18 cellular contexts compared by ENCODE assay signal in genomic region chr13:112205990-112206389, GRCh38.
A peak's percentile ranks its signal among the peaks of the same experiment; 100 is the strongest.
DNase-seq lines count a peak whose midpoint lies in the region; ATAC-seq and TF ChIP-seq lines count a peak whose summit lies in the region.
"Had no signal": no experiment of that assay in that cellular context is flagged by ENCODE, and none has a peak within 500 bp of the region (broad histone marks: within the 10 kb centered on the region; RNA-seq: fewer than 3 reads in every experiment).

No MANE protein-coding gene starts in this region.

- ATAC-seq in HG03520 (IDR thresholded peaks at IDR 0.05; ENCODE audit: unreplicated experiment): no peak
- no peak for ATAC-seq in activated T-helper 17 cell treated with anti-CD3 and anti-CD28 coated beads, Interleukin-2, amount 50 U/mL, for 72 hours (replicated peaks)
- ATAC-seq: CD8-positive, alpha-beta T cell had no signal

- H3K79me2 ChIP-seq in MM.1S (ENCODE audit: low read length): no peaks in the 10 kb centered on the region

- peaks cover 17% of the 10 kb centered on the region for H3F3A ChIP-seq in MM.1S (ENCODE audit: insufficient read depth, low read length)

- H3K4me1 Mint-ChIP-seq in activated CD4-positive, alpha-beta T cell treated with anti-CD3 and anti-CD28 coated beads, Interleukin-2, amount 10 ng/mL, durations not matched to agents 7 days and 5 days: peaks cover 13% of the 10 kb centered on the region
- H3K4me1 Mint-ChIP-seq in neural crest cell: peaks cover 71% of the 10 kb centered on the region
- H3K4me1 Mint-ChIP-seq in activated T-helper 17 cell treated with anti-CD3 and anti-CD28 coated beads, Interleukin-2, amount 50 U/mL, for 72 hours: no peaks in the 10 kb centered on the region

- no peaks in the 10 kb centered on the region for H3K9me2 ChIP-seq in MM.1S (replicated peaks; ENCODE audit: insufficient read depth, low read length)

- no peaks in the 10 kb centered on the region for H3K9me3 Mint-ChIP-seq in activated CD4-positive, alpha-beta T cell treated with anti-CD3 and anti-CD28 coated beads, Interleukin-2, amount 10 ng/mL, durations not matched to agents 7 days and 5 days
- H3K9me3 Mint-ChIP-seq in neural crest cell: no peaks in the 10 kb centered on the region
- no peaks in the 10 kb centered on the region for H3K9me3 Mint-ChIP-seq in activated T-helper 17 cell treated with anti-CD3 and anti-CD28 coated beads, Interleukin-2, amount 50 U/mL, for 72 hours
- H3K9me3 Mint-ChIP-seq: CD8-positive, alpha-beta T cell had no signal

- H3K9ac ChIP-seq in MM.1S (ENCODE audit: low read length): peak overlapping the region; percentile 11; the same call in 1 of the 2 replicates

- TF ChIP-seq CTCF in MM.1S (IDR thresholded peaks at IDR 0.05; ENCODE audit: low read length) (no peak), coronary artery (IDR thresholded peaks at IDR 0.05) (no peak), neural crest cell (conservative IDR thresholded peaks at IDR 0.05) (no peak)

- H3K4me2 ChIP-seq in MM.1S (ENCODE audit: low read depth, low read length): peak overlapping the region; percentile 79
- H3K4me2 ChIP-seq: PC-9 had no signal

- POLR2A ChIA-PET in activated CD4-positive, alpha-beta T cell treated with anti-CD3 and anti-CD28 coated beads, Interleukin-2, amount 10 ng/mL, durations not matched to agents 7 days and 5 days (lab: Charles Lee): no interaction called here

- H3K27ac ChIP-seq in MM.1S (ENCODE audit: low read length): peak overlapping the region; percentile 53; the same call in 1 of the 2 replicates
- H3K27ac ChIP-seq in coronary artery: no peak overlapping the region
- H3K27ac ChIP-seq: PC-9 had no signal

- H2AFZ ChIP-seq in MM.1S (ENCODE audit: low read length): no peak overlapping the region
- H2AFZ ChIP-seq: PC-9 had no signal

- peaks cover 6% of the 10 kb centered on the region for H3K4me1 ChIP-seq in MM.1S (ENCODE audit: low read length)

- no peak overlapping the region for H3K4me3 Mint-ChIP-seq in activated CD4-positive, alpha-beta T cell treated with anti-CD3 and anti-CD28 coated beads, Interleukin-2, amount 10 ng/mL, durations not matched to agents 7 days and 5 days
- peak overlapping the region; percentile 54 for H3K4me3 Mint-ChIP-seq in neural crest cell
- no peak overlapping the region for H3K4me3 Mint-ChIP-seq in activated T-helper 17 cell treated with anti-CD3 and anti-CD28 coated beads, Interleukin-2, amount 50 U/mL, for 72 hours
- H3K4me3 Mint-ChIP-seq: CD8-positive, alpha-beta T cell had no signal

- H3K27me3 Mint-ChIP-seq in activated CD4-positive, alpha-beta T cell treated with anti-CD3 and anti-CD28 coated beads, Interleukin-2, amount 10 ng/mL, durations not matched to agents 7 days and 5 days: peaks cover 37% of the 10 kb centered on the region
- H3K27me3 Mint-ChIP-seq in neural crest cell (ENCODE audit: low read depth): peaks cover 31% of the 10 kb centered on the region
- peaks cover 38% of the 10 kb centered on the region for H3K27me3 Mint-ChIP-seq in activated T-helper 17 cell treated with anti-CD3 and anti-CD28 coated beads, Interleukin-2, amount 50 U/mL, for 72 hours

- no peaks in the 10 kb centered on the region for H3K36me3 Mint-ChIP-seq in activated CD4-positive, alpha-beta T cell treated with anti-CD3 and anti-CD28 coated beads, Interleukin-2, amount 10 ng/mL, durations not matched to agents 7 days and 5 days (ENCODE audit: low read depth)
- no peaks in the 10 kb centered on the region for H3K36me3 Mint-ChIP-seq in neural crest cell (ENCODE audit: low read depth)
- no peaks in the 10 kb centered on the region for H3K36me3 Mint-ChIP-seq in activated T-helper 17 cell treated with anti-CD3 and anti-CD28 coated beads, Interleukin-2, amount 50 U/mL, for 72 hours (ENCODE audit: low read depth)
- H3K36me3 Mint-ChIP-seq: CD8-positive, alpha-beta T cell had no signal

- H3K27ac Mint-ChIP-seq in activated CD4-positive, alpha-beta T cell treated with anti-CD3 and anti-CD28 coated beads, Interleukin-2, amount 10 ng/mL, durations not matched to agents 7 days and 5 days: no peak overlapping the region
- H3K27ac Mint-ChIP-seq in neural crest cell (ENCODE audit: unreplicated experiment): peak overlapping the region; percentile 15
- H3K27ac Mint-ChIP-seq in activated T-helper 17 cell treated with anti-CD3 and anti-CD28 coated beads, Interleukin-2, amount 50 U/mL, for 72 hours: no peak overlapping the region
- H3K27ac Mint-ChIP-seq: CD8-positive, alpha-beta T cell had no signal

- peak; percentile 19 for DNase-seq in activated CD4-positive, alpha-beta T cell treated with anti-CD3 and anti-CD28 coated beads, Interleukin-2, amount 10 ng/mL, durations not matched to agents 7 days and 5 days
- no peak for DNase-seq in activated CD4-positive, alpha-beta T cell treated with anti-CD3 and anti-CD28 coated beads for 1 hour
- DNase-seq in MM.1S (peak; percentile 85), coronary artery (ENCODE audit: low spot score) (peak; percentile 12), neural crest cell (ENCODE audit: low read depth, low spot score) (no peak), ureter (ENCODE audit: low spot score) (no peak)
- DNase-seq: Calu3; CD8-positive, alpha-beta T cell; DMS53; GOT3; KBM-7; NCI-H1417 treated with DMSO at 0.1 percent for 48 hours; NCI-H187 treated with DMSO at 0.1 percent for 48 hours; NCI-H345; NCI-H526; PC-9 had no signal

- H4K20me1 ChIP-seq in MM.1S (ENCODE audit: insufficient read depth, low read length): no peaks in the 10 kb centered on the region

- CTCF ChIA-PET in activated CD4-positive, alpha-beta T cell treated with anti-CD3 and anti-CD28 coated beads, Interleukin-2, amount 10 ng/mL, durations not matched to agents 7 days and 5 days (lab: Charles Lee): no interaction called here

- H3K4me3 ChIP-seq in MM.1S (ENCODE audit: low read length) (peak overlapping the region; percentile 51), coronary artery (no peak overlapping the region)
- H3K4me3 ChIP-seq: PC-9 had no signal

- H3K36me3 ChIP-seq in MM.1S (replicated peaks; ENCODE audit: insufficient read depth, low read length): no peaks in the 10 kb centered on the region

- no peaks in the 10 kb centered on the region; the same call in 1 of the 2 replicates for H3K27me3 ChIP-seq in MM.1S (replicated peaks; ENCODE audit: insufficient read depth, low read length)

- no peaks in the 10 kb centered on the region for H3K9me3 ChIP-seq in MM.1S (replicated peaks; ENCODE audit: insufficient read depth, low read length)

Comparison
In these comparisons a context has a peak if more than half of its experiments do, and no peak if none do; other contexts are left out.
1. DNase-seq: peak in activated CD4-positive, alpha-beta T cell treated with anti-CD3 and anti-CD28 coated beads, Interleukin-2, amount 10 ng/mL, durations not matched to agents 7 days and 5 days (single experiment), MM.1S (single experiment) and coronary artery (single experiment); none in activated CD4-positive, alpha-beta T cell treated with anti-CD3 and anti-CD28 coated beads for 1 hour (single experiment), neural crest cell (single experiment) and ureter (single experiment).